Comparison of ENCODE assay signal across 26 cellular contexts in the genomic region with DNA sequence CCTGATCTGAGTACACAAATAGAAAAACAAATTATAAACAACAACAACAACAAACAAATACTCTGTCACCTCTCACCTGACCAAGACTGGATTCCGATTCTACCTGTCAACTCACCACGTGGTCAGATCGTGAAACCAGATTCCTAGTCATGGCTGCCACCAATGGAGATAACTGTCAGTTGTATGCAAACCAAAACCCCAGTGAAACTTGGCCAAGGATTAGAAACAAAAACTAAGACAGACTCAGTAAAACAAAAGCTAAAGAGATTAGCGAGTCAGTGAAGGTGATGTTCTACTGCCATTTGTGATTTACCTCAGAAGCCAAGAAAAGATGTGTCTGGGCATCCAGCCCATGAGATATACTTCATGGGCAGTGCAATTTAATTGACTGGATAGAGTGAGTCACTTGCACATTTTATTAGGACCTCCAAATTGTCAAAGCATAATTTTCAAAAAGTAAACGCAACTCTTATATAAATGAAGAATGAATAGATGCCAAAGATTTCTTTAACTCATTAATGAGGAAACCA. TPM values are rescaled to one million over a fixed set of nuclear protein-coding genes. Genes with fewer than 3 reads are reported as not detected.
DNase-seq lines count a peak whose midpoint lies in the region; ATAC-seq, FAIRE-seq and TF ChIP-seq lines count a peak whose summit lies in the region.
"Had no signal": no experiment of that assay in that cellular context is flagged by ENCODE, and none has a peak within 500 bp of the region (broad histone marks: within the 10 kb centered on the region; RNA-seq: fewer than 3 reads in every experiment).

No MANE protein-coding gene starts in this region.

- H3K27me3 ChIP-seq in KMS-11 (ENCODE audit: insufficient read depth, low read depth) (no peaks in the 10 kb centered on the region), SK-N-SH (ENCODE audit: insufficient read depth) (no peaks in the 10 kb centered on the region), keratinocyte (ENCODE audit: control insufficient read depth, extremely low read depth, insufficient read depth, low read length) (no peaks in the 10 kb centered on the region), PC-9 (ENCODE audit: insufficient read depth, low read depth) (no peaks in the 10 kb centered on the region)
- H3K27me3 ChIP-seq: breast epithelium, colonic mucosa, Peyer's patch, stomach, tibial nerve had no signal

- H3K27ac ChIP-seq in KMS-11 (peak overlapping the region; percentile 19; the same call in 1 of the 2 replicates), SK-N-SH (ENCODE audit: low read depth in 2 of 2, low read length in 1 of 2) (peak overlapping the region in 1 of 2 experiments; percentile 24; a peak in 1 of 4 replicates), keratinocyte (ENCODE audit: control insufficient read depth, insufficient read depth, low read length) (peak overlapping the region; percentile 14), PC-9 (no peak overlapping the region)
- H3K27ac ChIP-seq: breast epithelium, colonic mucosa, Peyer's patch, stomach had no signal

- H3K36me3 ChIP-seq in KMS-11 (ENCODE audit: insufficient read depth): no peaks in the 10 kb centered on the region
- peaks cover 7 to 52% of the 10 kb centered on the region in 2 experiments for H3K36me3 ChIP-seq in SK-N-SH (replicated peaks in 1 of 2; ENCODE audit: control insufficient read depth in 1 of 2, insufficient read depth in 2 of 2, low read length in 1 of 2)
- H3K36me3 ChIP-seq in keratinocyte (ENCODE audit: control insufficient read depth in 2 of 2, extremely low read depth in 1 of 2, insufficient read depth in 2 of 2, low read length in 2 of 2): peaks cover 10 to 49% of the 10 kb centered on the region in 2 experiments
- H3K36me3 ChIP-seq in PC-9 (ENCODE audit: low read depth): peaks cover 64% of the 10 kb centered on the region
- H3K36me3 ChIP-seq: breast epithelium, colonic mucosa, Peyer's patch had no signal

- no peaks in the 10 kb centered on the region for H3K79me2 ChIP-seq in KMS-11 (ENCODE audit: insufficient read depth, low read depth)
- H3K79me2 ChIP-seq in SK-N-SH (ENCODE audit: insufficient read depth): peaks cover 97% of the 10 kb centered on the region
- H3K79me2 ChIP-seq in keratinocyte (ENCODE audit: control insufficient read depth, insufficient read depth, low read length): peaks cover 91% of the 10 kb centered on the region
- peaks cover 91% of the 10 kb centered on the region for H3K79me2 ChIP-seq in PC-9 (ENCODE audit: low read depth)

- POLR2A ChIA-PET in SK-N-SH (lab: Yijun Ruan, JAX) (no interaction called here), PC-9 (lab: Charles Lee; ENCODE audit: unreplicated experiment) (interaction anchor here (0.7 kb wide), 2 partner anchors 15 to 173 kb away, joined by 3 to 5 read pairs; no protein-coding TSS in a partner anchor)

- peak overlapping the region; percentile 47 for H3K4me2 ChIP-seq in KMS-11
- H3K4me2 ChIP-seq in SK-N-SH: no peak overlapping the region
- no peak overlapping the region for H3K4me2 ChIP-seq in keratinocyte (ENCODE audit: control insufficient read depth, extremely low read depth, insufficient read depth, low read depth, low read length)
- H3K4me2 ChIP-seq in PC-9: no peak overlapping the region

- H3K9me2 ChIP-seq in SK-N-SH: no peaks in the 10 kb centered on the region
- no peaks in the 10 kb centered on the region for H3K9me2 ChIP-seq in PC-9 (ENCODE audit: insufficient read depth)

- peaks cover 16% of the 10 kb centered on the region for H3F3A ChIP-seq in SK-N-SH (replicated peaks; ENCODE audit: insufficient read depth)
- H3F3A ChIP-seq in PC-9 (ENCODE audit: insufficient read depth, low read depth): peaks cover 14% of the 10 kb centered on the region; the same call in 1 of the 2 replicates

- intact Hi-C loops in PC-9 (cut with micrococcal nuclease; ENCODE audit: unreplicated experiment): no loop called here

- H2AFZ ChIP-seq in KMS-11 (ENCODE audit: low read depth) (peak overlapping the region; percentile 37; the same call in 1 of the 2 replicates), SK-N-SH (ENCODE audit: low read depth) (no peak overlapping the region), keratinocyte (ENCODE audit: control insufficient read depth, low read length) (no peak overlapping the region), PC-9 (no peak overlapping the region)

- H4K20me1 ChIP-seq in KMS-11 (ENCODE audit: insufficient read depth) (no peaks in the 10 kb centered on the region), SK-N-SH (ENCODE audit: insufficient read depth) (peaks cover 18% of the 10 kb centered on the region), keratinocyte (ENCODE audit: control insufficient read depth, extremely low read depth, insufficient read depth, low read length) (peaks cover 12% of the 10 kb centered on the region), PC-9 (ENCODE audit: insufficient read depth) (no peaks in the 10 kb centered on the region)

- H3K4me3 ChIP-seq in KMS-11 (IDR thresholded peaks at IDR 0.05; ENCODE audit: insufficient read depth, low read depth, low read length): no peak overlapping the region
- no peak overlapping the region for H3K4me3 ChIP-seq in SK-N-SH (ENCODE audit: low read depth in 2 of 2, low read length in 1 of 2)
- no peak overlapping the region for H3K4me3 ChIP-seq in keratinocyte (ENCODE audit: control insufficient read depth in 2 of 3, extremely low read depth in 1 of 3, insufficient read depth in 2 of 3, low read depth in 1 of 3, low read length in 3 of 3)
- H3K4me3 ChIP-seq in PC-9: no peak overlapping the region
- H3K4me3 ChIP-seq: breast epithelium, colonic mucosa, Peyer's patch, stomach, tibial nerve had no signal

- H3K4me1 ChIP-seq in KMS-11 (ENCODE audit: low read depth, poor library complexity, severe bottlenecking): peaks cover 14% of the 10 kb centered on the region
- no peaks in the 10 kb centered on the region; a peak in 1 of 4 replicates for H3K4me1 ChIP-seq in SK-N-SH (ENCODE audit: control insufficient read depth in 1 of 2, insufficient read depth in 2 of 2, low read depth in 1 of 2, low read length in 1 of 2)
- H3K4me1 ChIP-seq in keratinocyte (ENCODE audit: control insufficient read depth, extremely low read depth, insufficient read depth, low read length): no peaks in the 10 kb centered on the region
- H3K4me1 ChIP-seq in PC-9 (replicated peaks; ENCODE audit: insufficient read depth): 0 out of 2 replicates have a peak, but pooled peaks cover 4% of the 10 kb centered on the region
- H3K4me1 ChIP-seq: breast epithelium, colonic mucosa, Peyer's patch had no signal

- H3K9me1 ChIP-seq in keratinocyte (ENCODE audit: control insufficient read depth, extremely low read depth, insufficient read depth, low read length): peaks cover 3% of the 10 kb centered on the region

- CTCF ChIA-PET in SK-N-SH (lab: Yijun Ruan, JAX) (interaction anchor here (0.9 to 1.1 kb wide), 2 partner anchors 79 to 174 kb away, joined by 3 read pairs; no protein-coding TSS in a partner anchor), PC-9 (lab: Charles Lee) (interaction anchor here (0.6 kb wide), 2 partner anchors 16 to 91 kb away, joined by 3 to 5 read pairs; no protein-coding TSS in a partner anchor)

- in situ Hi-C loops in G401 (cut with HindIII; ENCODE audit: low sequenced_read_pairs): no loop called here

- no peak for ATAC-seq in HG03135 (IDR thresholded peaks at IDR 0.05; ENCODE audit: unreplicated experiment)
- ATAC-seq: CD8-positive, alpha-beta T cell had no signal

- peak; percentile 46 for DNase-seq in NCI-H82 (lab: John Stamatoyannopoulos, UW)
- DNase-seq in NCI-H82 treated with DMSO at 0.1 percent for 48 hours (lab: John Stamatoyannopoulos, UW; ENCODE audit: unreplicated experiment): no peak
- DNase-seq in SK-N-SH: no peak
- DNase-seq in keratinocyte (ENCODE audit: low read depth, low spot score): no peak
- no peak for DNase-seq in G401 (ENCODE audit: low spot score)
- DNase-seq in PC-9: no peak
- DNase-seq: 8988T; activated CD4-positive, alpha-beta T cell treated with anti-CD3 and anti-CD28 coated beads, Interleukin-2, amount 10 ng/mL, durations not matched to agents 7 days and 5 days; activated naive CD4-positive, alpha-beta T cell treated with anti-CD3 and anti-CD28 coated beads for 36 hours; CD8-positive, alpha-beta T cell; colonic mucosa; DMS153; H7; Kasumi-1; kidney; mammary epithelial cell; NCI-H1092; NCI-H1930; NCI-H345; Peyer's patch; stimulated activated CD8-positive, alpha-beta memory T cell treated with anti-CD3 and anti-CD28 coated beads, Interleukin-4, amount 100 ng/mL, for 48 hours; stomach had no signal

- no TSS peak for BruUV-seq in PC-9 (replicated peaks; lab: Mats Ljungman, UMichigan)

- TF ChIP-seq RAD21 in SK-N-SH (IDR thresholded peaks at IDR 0.05; ENCODE audit: low read length): no peak

- dilution Hi-C loops in keratinocyte (cut with MboI; ENCODE audit: extremely low pct_ligation_motif_present, low sequenced_read_pairs): no loop called here

- no peaks in the 10 kb centered on the region for H3K9me3 ChIP-seq in SK-N-SH
- no peaks in the 10 kb centered on the region for H3K9me3 ChIP-seq in keratinocyte (ENCODE audit: control insufficient read depth, low read depth, low read length)
- H3K9me3 ChIP-seq in PC-9 (ENCODE audit: insufficient read depth, low read depth): no peaks in the 10 kb centered on the region
- H3K9me3 ChIP-seq: breast epithelium, colonic mucosa, Peyer's patch, stomach, tibial nerve had no signal

- no peak for FAIRE-seq in keratinocyte (lab: Jason Lieb, UNC)
- FAIRE-seq: kidney had no signal

- no peak overlapping the region for H3K9ac ChIP-seq in KMS-11
- no peak overlapping the region for H3K9ac ChIP-seq in SK-N-SH
- no peak overlapping the region for H3K9ac ChIP-seq in keratinocyte (ENCODE audit: control insufficient read depth, extremely low read depth, insufficient read depth, low read length)

- 84% methylated on average over 5 of the region's 5 CpGs for WGBS in SK-N-SH (ENCODE audit: low lambda C conversion rate)

- TF ChIP-seq CTCF in KMS-11 (conservative IDR thresholded peaks at IDR 0.05; ENCODE audit: low read depth, low read length): no peak
- TF ChIP-seq CTCF in SK-N-SH (IDR thresholded peaks at IDR 0.05): no peak
- no peak for TF ChIP-seq CTCF in keratinocyte (optimal IDR thresholded peaks at IDR 0.05 in 1 of 3, IDR thresholded peaks at IDR 0.05 in 1 of 3, conservative IDR thresholded peaks at IDR 0.05 in 1 of 3; ENCODE audit: extremely low read depth in 1 of 3, insufficient read depth in 2 of 3, low read length in 3 of 3)
- no peak for TF ChIP-seq CTCF in PC-9 (conservative IDR thresholded peaks at IDR 0.05)

- 0 out of 4 replicates have a peak, but pooled peaks of 1 of the 2 experiments have one; percentile 17 for TF ChIP-seq EP300 in SK-N-SH (IDR thresholded peaks at IDR 0.05; ENCODE audit: borderline replicate concordance in 1 of 2, low read depth in 1 of 2, low read length in 1 of 2)

RNA-seq across cellular contexts. Expression of gene PHLDB2, which starts 31.1 kb away (rescaled TPM):
- polyA plus RNA-seq in SK-N-SH (2012; rRNA removed): 18.0 and 23.3 TPM in 2 replicates
- polyA plus RNA-seq in SK-N-SH (2012; cell fraction: cytosol; rRNA removed): 18.0 and 21.5 TPM in 2 replicates
- polyA plus RNA-seq in SK-N-SH (2012; cell fraction: nucleus; rRNA removed): 36.7 and 73.8 TPM in 2 replicates
- 74.2 to 150 TPM (median 108 TPM) in 3 replicates for polyA plus RNA-seq in keratinocyte
- 155 TPM for polyA plus RNA-seq in keratinocyte (2011; ENCODE audit: low read depth)
- polyA plus RNA-seq in keratinocyte (2011; cell fraction: cytosol; rRNA removed): 50.9 and 92.7 TPM in 2 replicates
- polyA plus RNA-seq in keratinocyte (2011; cell fraction: nucleus; rRNA removed): 274 and 308 TPM in 2 replicates
- polyA plus RNA-seq in keratinocyte (2012; ENCODE audit: low replicate concordance): 82.5 and 87.2 TPM in 2 replicates
- polyA minus RNA-seq in keratinocyte: 123 to 447 TPM (median 330 TPM) in 3 replicates
- 83.3 TPM for polyA minus RNA-seq in keratinocyte (2011; cell fraction: cytosol; rRNA and poly(A)+ RNA removed)
- polyA minus RNA-seq in keratinocyte (2011; cell fraction: nucleus; rRNA and poly(A)+ RNA removed): 519 and 1,062 TPM in 2 replicates
- not detected in 2 replicates for total RNA-seq in G401 (2014; rRNA removed; shearing (Covaris generic))
- 42.7 and 55.0 TPM in 2 replicates for total RNA-seq in PC-9 (2021)

Comparison
In these comparisons a context has a peak if more than half of its experiments do, and no peak if none do; other contexts are left out.
1. RNA of gene PHLDB2, which starts 31.1 kb away (total RNA-seq): 42.7 to 55.0 TPM in PC-9; not detected in G401; every median in the first group is over 10 times any median in the second.